In the genomic region with DNA sequence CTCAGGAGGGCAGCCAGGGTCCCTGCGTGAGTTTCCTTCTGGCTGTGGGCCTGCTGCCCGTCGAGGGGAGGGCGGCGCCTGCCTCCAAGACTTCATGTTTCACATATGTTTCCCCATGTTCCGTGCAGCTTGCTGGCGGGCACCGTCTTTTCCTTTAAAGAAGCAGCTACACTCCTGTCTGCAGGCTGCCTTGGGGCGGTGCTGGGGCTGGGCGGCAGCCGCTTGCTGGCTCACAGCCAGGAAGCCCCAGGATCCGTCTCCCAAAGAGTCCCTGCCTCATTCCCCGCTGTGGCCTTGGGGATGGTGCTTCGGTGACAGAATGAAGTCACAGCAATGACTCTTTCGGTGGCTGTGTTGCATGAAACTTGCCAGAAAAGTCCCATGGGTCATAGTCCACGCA, we compare ENCODE assay signal across 21 cellular contexts.
"Had no signal": no experiment of that assay in that cellular context is flagged by ENCODE, and none has a peak within 500 bp of the region (broad histone marks: within the 10 kb centered on the region; RNA-seq: fewer than 3 reads in every experiment).

No MANE protein-coding gene starts in this region.

- H3K27ac ChIP-seq: brain microvascular endothelial cell, heart right ventricle, thoracic aorta had no signal

- DNase-seq: activated B cell treated with CpG ODN at 0.5 μM for 24 hours; activated CD4-positive, alpha-beta memory T cell treated with anti-CD3 and anti-CD28 coated beads, Interleukin-2, amount 10 ng/mL, durations not matched to agents 7 days and 5 days; activated CD4-positive, alpha-beta T cell treated with anti-CD3 and anti-CD28 coated beads for 48 hours; activated CD8-positive, alpha-beta memory T cell treated with anti-CD3 and anti-CD28 coated beads, Interleukin-2, amount 10 ng/mL, durations not matched to agents 7 days and 5 days; activated naive CD4-positive, alpha-beta T cell treated with anti-CD3 and anti-CD28 coated beads for 36 hours; activated T-cell treated with anti-CD3 and anti-CD28 coated beads, Interleukin-2, amount 50 U/mL, for 1 hour; aorta; brain microvascular endothelial cell; cortex of kidney; effector CD4-positive, alpha-beta T cell; heart right ventricle; immature natural killer cell; kidney glomerular epithelial cell; left ventricle myocardium superior; stimulated activated CD4-positive, alpha-beta T cell treated with anti-CD3 and anti-CD28 coated beads, Interleukin-12 subunit alpha, Interleukin-12 subunit beta, amount 100 ng/mL, for 4 hours; stimulated activated CD4-positive, alpha-beta T cell treated with anti-CD3 and anti-CD28 coated beads, Interleukin-1b, Interleukin-23, amount 100 ng/mL, for 48 hours; stimulated activated naive CD8-positive, alpha-beta T cell treated with anti-CD3 and anti-CD28 coated beads, Interleukin-15, amount 100 ng/mL, for 72 hours; T-cell had no signal

- ATAC-seq: activated CD8-positive, alpha-beta memory T cell treated with anti-CD3 and anti-CD28 coated beads, Interleukin-2, amount 10 ng/mL, durations not matched to agents 7 days and 5 days; esophagus mucosa; gastroesophageal sphincter; heart right ventricle; left ventricle myocardium superior; stimulated activated naive CD8-positive, alpha-beta T cell treated with anti-CD3 and anti-CD28 coated beads, Interleukin-15, amount 100 ng/mL, for 72 hours; T-cell had no signal
